In the genomic region with DNA sequence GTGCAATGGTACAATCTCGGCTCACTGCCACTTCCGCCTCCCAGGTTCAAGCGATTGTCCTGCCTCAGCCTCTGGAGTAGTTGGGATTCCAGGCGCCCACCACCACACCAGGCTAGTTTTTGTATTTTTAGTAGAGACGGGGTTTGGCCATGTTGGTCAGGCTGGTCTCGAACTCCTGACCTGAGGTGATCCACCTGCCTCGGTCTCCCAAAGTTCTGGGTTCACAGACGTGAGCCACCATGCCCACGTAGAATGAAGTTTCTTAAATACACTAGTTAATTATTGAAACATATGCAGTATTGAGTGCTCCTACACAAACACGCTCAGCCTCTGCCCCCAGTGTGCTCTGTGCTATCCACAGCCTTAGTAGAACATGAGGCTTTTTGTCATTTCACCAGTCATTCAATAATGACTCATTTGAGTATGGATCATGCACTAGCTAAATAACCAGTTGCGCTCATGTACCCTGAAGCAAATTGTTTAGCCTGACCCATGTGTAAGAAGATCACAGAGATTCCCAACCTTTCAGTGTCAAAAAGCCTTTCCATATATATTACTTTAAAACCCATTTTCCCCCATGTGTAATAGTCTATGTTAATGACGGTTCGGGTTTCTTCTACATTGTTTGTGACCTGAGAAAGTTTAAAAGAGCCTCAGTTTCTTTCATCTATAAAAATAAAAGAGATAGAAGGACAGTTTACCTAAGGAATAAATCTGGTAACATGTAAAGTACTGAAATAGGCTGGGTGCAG, we compare ENCODE assay signal across 8 cellular contexts. TPM values are rescaled to one million over a fixed set of nuclear protein-coding genes. Genes with fewer than 3 reads are reported as not detected.
DNase-seq lines count a peak whose midpoint lies in the region; ATAC-seq and TF ChIP-seq lines count a peak whose summit lies in the region.

No MANE protein-coding gene starts in this region.

- peak; percentile 28 for ATAC-seq in HG03097 (IDR thresholded peaks at IDR 0.05; ENCODE audit: low FRiP score, unreplicated experiment)
- no peak for ATAC-seq in WTC11
- ATAC-seq in omental fat pad (ENCODE audit: low FRiP score), result peak; percentile 44
- ATAC-seq in HG02763 (IDR thresholded peaks at IDR 0.05; ENCODE audit: unreplicated experiment), result no peak
- no peak for ATAC-seq in GM21717 (IDR thresholded peaks at IDR 0.05; ENCODE audit: unreplicated experiment)
- ATAC-seq in HG03108 (IDR thresholded peaks at IDR 0.05; ENCODE audit: unreplicated experiment), result no peak

- CTCF ChIA-PET in GM10248 (lab: Yijun Ruan, JAX) (interaction anchor here (7.6 kb wide), 1 partner anchor 90 kb away, joined by 93 read pairs; no protein-coding TSS in a partner anchor), WTC11 (lab: Charles Lee) (interaction anchor here (0.6 to 1.0 kb wide), 2 partner anchors 11 to 50 kb away, joined by 3 read pairs; a partner anchor contains a TSS)

- POLR2A ChIA-PET in GM10248 (lab: Yijun Ruan, JAX) (interaction anchor here (0.6 to 1.9 kb wide), 10 partner anchors 10 to 136 kb away, joined by 3 to 7 read pairs (median 4); a partner anchor contains a TSS), WTC11 (lab: Charles Lee) (interaction anchor here (0.6 to 1.3 kb wide), 4 partner anchors 11 to 136 kb away, joined by 3 to 5 read pairs (median 4); a partner anchor contains a TSS)

- peaks cover 71% of the 10 kb centered on the region for H3K4me1 Mint-ChIP-seq in WTC11

- no peaks in the 10 kb centered on the region for H3K9me3 Mint-ChIP-seq in WTC11

- peak overlapping the region; percentile 91 for H3K27ac Mint-ChIP-seq in WTC11

- TF ChIP-seq CTCF in GM10248 (IDR thresholded peaks at IDR 0.05; ENCODE audit: control extremely low read depth, extremely low read depth, low read depth, missing control alignments), result no peak
- TF ChIP-seq CTCF in WTC11 (IDR thresholded peaks at IDR 0.05), result no peak
- no peak for TF ChIP-seq CTCF in omental fat pad (IDR thresholded peaks at IDR 0.05)

- H3K4me3 Mint-ChIP-seq in WTC11, result peak overlapping the region; percentile 12; the same call in 1 of the 2 replicates

- peaks cover 49% of the 10 kb centered on the region for H3K36me3 Mint-ChIP-seq in WTC11

- DNase-seq in GM10248 (ENCODE audit: extremely low spot score) (peak; percentile 39), WTC11 (ENCODE audit: low spot score) (no peak), dermis microvascular lymphatic vessel endothelial cell (ENCODE audit: low read depth in 2 of 2) (peak; percentile 90 to 95), omental fat pad (ENCODE audit: low spot score) (peak; percentile 42)

- no peaks in the 10 kb centered on the region for H3K27me3 Mint-ChIP-seq in WTC11 (ENCODE audit: low read depth)

TF ChIP-seq in WTC11, 78 proteins besides CTCF, POLR2A, EP300 and RAD21 (continues in another document):
- TF ChIP-seq SOX15 (CRISPR knock-in tag; IDR thresholded peaks at IDR 0.05), result no peak
- TF ChIP-seq, protein P1, sequence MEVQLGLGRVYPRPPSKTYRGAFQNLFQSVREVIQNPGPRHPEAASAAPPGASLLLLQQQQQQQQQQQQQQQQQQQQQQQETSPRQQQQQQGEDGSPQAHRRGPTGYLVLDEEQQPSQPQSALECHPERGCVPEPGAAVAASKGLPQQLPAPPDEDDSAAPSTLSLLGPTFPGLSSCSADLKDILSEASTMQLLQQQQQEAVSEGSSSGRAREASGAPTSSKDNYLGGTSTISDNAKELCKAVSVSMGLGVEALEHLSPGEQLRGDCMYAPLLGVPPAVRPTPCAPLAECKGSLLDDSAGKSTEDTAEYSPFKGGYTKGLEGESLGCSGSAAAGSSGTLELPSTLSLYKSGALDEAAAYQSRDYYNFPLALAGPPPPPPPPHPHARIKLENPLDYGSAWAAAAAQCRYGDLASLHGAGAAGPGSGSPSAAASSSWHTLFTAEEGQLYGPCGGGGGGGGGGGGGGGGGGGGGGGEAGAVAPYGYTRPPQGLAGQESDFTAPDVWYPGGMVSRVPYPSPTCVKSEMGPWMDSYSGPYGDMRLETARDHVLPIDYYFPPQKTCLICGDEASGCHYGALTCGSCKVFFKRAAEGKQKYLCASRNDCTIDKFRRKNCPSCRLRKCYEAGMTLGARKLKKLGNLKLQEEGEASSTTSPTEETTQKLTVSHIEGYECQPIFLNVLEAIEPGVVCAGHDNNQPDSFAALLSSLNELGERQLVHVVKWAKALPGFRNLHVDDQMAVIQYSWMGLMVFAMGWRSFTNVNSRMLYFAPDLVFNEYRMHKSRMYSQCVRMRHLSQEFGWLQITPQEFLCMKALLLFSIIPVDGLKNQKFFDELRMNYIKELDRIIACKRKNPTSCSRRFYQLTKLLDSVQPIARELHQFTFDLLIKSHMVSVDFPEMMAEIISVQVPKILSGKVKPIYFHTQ (CRISPR knock-in tag; IDR thresholded peaks at IDR 0.05), result peak; percentile 92
- no peak for TF ChIP-seq NR1H2 (CRISPR knock-in tag; IDR thresholded peaks at IDR 0.05)
- TF ChIP-seq, protein P2, sequence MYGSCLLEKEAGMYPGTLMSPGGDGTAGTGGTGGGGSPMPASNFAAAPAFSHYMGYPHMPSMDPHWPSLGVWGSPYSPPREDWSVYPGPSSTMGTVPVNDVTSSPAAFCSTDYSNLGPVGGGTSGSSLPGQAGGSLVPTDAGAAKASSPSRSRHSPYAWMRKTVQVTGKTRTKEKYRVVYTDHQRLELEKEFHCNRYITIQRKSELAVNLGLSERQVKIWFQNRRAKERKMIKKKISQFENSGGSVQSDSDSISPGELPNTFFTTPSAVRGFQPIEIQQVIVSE (CRISPR knock-in tag; IDR thresholded peaks at IDR 0.05; ENCODE audit: borderline replicate concordance), result no peak
- TF ChIP-seq ZBTB21 (CRISPR knock-in tag; IDR thresholded peaks at IDR 0.05; ENCODE audit: borderline replicate concordance), result no peak
- peak; percentile 64; the same call in 1 of the 2 replicates for TF ChIP-seq GABPB1 (CRISPR knock-in tag; IDR thresholded peaks at IDR 0.05)
- TF ChIP-seq SP1 (CRISPR knock-in tag; conservative IDR thresholded peaks at IDR 0.05), result no peak
- TF ChIP-seq, protein P3, sequence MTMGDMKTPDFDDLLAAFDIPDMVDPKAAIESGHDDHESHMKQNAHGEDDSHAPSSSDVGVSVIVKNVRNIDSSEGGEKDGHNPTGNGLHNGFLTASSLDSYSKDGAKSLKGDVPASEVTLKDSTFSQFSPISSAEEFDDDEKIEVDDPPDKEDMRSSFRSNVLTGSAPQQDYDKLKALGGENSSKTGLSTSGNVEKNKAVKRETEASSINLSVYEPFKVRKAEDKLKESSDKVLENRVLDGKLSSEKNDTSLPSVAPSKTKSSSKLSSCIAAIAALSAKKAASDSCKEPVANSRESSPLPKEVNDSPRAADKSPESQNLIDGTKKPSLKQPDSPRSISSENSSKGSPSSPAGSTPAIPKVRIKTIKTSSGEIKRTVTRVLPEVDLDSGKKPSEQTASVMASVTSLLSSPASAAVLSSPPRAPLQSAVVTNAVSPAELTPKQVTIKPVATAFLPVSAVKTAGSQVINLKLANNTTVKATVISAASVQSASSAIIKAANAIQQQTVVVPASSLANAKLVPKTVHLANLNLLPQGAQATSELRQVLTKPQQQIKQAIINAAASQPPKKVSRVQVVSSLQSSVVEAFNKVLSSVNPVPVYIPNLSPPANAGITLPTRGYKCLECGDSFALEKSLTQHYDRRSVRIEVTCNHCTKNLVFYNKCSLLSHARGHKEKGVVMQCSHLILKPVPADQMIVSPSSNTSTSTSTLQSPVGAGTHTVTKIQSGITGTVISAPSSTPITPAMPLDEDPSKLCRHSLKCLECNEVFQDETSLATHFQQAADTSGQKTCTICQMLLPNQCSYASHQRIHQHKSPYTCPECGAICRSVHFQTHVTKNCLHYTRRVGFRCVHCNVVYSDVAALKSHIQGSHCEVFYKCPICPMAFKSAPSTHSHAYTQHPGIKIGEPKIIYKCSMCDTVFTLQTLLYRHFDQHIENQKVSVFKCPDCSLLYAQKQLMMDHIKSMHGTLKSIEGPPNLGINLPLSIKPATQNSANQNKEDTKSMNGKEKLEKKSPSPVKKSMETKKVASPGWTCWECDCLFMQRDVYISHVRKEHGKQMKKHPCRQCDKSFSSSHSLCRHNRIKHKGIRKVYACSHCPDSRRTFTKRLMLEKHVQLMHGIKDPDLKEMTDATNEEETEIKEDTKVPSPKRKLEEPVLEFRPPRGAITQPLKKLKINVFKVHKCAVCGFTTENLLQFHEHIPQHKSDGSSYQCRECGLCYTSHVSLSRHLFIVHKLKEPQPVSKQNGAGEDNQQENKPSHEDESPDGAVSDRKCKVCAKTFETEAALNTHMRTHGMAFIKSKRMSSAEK (CRISPR knock-in tag; IDR thresholded peaks at IDR 0.05; ENCODE audit: borderline replicate concordance), result peak; percentile 68; the same call in 1 of the 2 replicates
- TF ChIP-seq, protein P4, sequence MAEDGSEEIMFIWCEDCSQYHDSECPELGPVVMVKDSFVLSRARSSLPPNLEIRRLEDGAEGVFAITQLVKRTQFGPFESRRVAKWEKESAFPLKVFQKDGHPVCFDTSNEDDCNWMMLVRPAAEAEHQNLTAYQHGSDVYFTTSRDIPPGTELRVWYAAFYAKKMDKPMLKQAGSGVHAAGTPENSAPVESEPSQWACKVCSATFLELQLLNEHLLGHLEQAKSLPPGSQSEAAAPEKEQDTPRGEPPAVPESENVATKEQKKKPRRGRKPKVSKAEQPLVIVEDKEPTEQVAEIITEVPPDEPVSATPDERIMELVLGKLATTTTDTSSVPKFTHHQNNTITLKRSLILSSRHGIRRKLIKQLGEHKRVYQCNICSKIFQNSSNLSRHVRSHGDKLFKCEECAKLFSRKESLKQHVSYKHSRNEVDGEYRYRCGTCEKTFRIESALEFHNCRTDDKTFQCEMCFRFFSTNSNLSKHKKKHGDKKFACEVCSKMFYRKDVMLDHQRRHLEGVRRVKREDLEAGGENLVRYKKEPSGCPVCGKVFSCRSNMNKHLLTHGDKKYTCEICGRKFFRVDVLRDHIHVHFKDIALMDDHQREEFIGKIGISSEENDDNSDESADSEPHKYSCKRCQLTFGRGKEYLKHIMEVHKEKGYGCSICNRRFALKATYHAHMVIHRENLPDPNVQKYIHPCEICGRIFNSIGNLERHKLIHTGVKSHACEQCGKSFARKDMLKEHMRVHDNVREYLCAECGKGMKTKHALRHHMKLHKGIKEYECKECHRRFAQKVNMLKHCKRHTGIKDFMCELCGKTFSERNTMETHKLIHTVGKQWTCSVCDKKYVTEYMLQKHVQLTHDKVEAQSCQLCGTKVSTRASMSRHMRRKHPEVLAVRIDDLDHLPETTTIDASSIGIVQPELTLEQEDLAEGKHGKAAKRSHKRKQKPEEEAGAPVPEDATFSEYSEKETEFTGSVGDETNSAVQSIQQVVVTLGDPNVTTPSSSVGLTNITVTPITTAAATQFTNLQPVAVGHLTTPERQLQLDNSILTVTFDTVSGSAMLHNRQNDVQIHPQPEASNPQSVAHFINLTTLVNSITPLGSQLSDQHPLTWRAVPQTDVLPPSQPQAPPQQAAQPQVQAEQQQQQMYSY (CRISPR knock-in tag; IDR thresholded peaks at IDR 0.05), result no peak
- no peak for TF ChIP-seq JAZF1 (CRISPR knock-in tag; IDR thresholded peaks at IDR 0.05)

RNA-seq across cellular contexts. Expression of a gene that starts 49.7 kb away (rescaled TPM):
- total RNA-seq in WTC11 (2021) (12.0 to 21.4 TPM (median 16.6 TPM) in 3 replicates), dermis microvascular lymphatic vessel endothelial cell (8.3 and 9.6 TPM in 2 replicates), omental fat pad (10 to 100 TPM in 1 of 4 donors, 1 to 10 TPM in 3; 5.3 to 14.5 (median 7.2) TPM)

RNA-seq across cellular contexts. Expression of a gene that starts 49.8 kb away (rescaled TPM):
- total RNA-seq in WTC11 (2021), result 21.6 to 27.1 TPM (median 22.5 TPM) in 3 replicates
- 16.6 and 16.8 TPM in 2 replicates for total RNA-seq in dermis microvascular lymphatic vessel endothelial cell
- 10 to 100 TPM; 30.6 to 56.3 (median 35.4) TPM for total RNA-seq in omental fat pad

Comparison
In these comparisons a context has a peak if more than half of its experiments do, and no peak if none do; other contexts are left out.
1. ATAC-seq: peak in HG03097 (single experiment) and omental fat pad (single experiment); none in WTC11 (single experiment), HG02763 (single experiment), GM21717 (single experiment) and HG03108 (single experiment).